ENCODE assay signal across 8 cellular contexts in the genomic region with DNA sequence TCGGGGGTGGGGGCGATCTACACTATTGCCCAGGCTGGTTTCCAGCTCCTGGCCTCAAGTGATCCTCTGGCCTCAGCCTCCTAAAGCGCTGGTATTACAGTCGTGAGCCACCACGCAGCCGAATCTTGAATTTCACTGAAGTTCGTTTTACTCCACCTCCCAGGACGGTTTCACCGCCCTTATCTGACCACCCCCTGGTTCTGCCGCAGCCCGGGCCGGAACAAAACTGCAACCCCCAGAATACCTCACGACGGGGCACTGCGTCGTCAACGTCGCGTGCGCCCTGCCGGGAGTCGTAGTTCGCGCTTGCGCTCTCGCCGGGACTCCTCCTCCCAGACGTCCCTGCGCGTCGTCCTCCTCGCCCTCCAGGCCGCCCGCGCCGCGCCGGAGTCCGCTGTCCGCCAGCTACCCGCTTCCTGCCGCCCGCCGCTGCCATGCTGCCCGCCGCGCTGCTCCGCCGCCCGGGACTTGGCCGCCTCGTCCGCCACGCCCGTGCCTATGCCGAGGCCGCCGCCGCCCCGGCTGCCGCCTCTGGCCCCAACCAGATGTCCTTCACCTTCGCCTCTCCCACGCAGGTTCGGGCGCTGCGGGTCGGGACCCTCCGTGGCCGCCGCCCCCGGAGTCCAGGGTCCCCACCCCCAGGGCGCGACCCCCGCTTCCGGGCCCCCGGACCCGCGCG.
DNase-seq lines count a peak whose midpoint lies in the region; ATAC-seq lines count a peak whose summit lies in the region.

A gene (plus strand): TSS at position 335 of the 679 bp plus-strand sequence. CDS start 100 bp downstream, at position 435.

- DNase-seq in 8988T (peak; percentile 99), NCI-H446 treated with DMSO at 0.1 percent for 48 hours (lab: John Stamatoyannopoulos, UW) (peak; percentile 88), iris pigment epithelial cell (ENCODE audit: low read depth) (peak; percentile 96)
- DNase-seq in central memory CD4-positive, alpha-beta T cell = peak; percentile 83
- DNase-seq in stimulated activated CD4-positive, alpha-beta T cell treated with anti-CD3 and anti-CD28 coated beads, Interleukin-12 subunit alpha, Interleukin-12 subunit beta, amount 100 ng/mL, for 24 hours (ENCODE audit: low read depth in 2 of 2) = peak; percentile 84 to 86

- peak; percentile 49 for ATAC-seq in GM18867 (IDR thresholded peaks at IDR 0.05; ENCODE audit: unreplicated experiment)
- peak; percentile 53 for ATAC-seq in HG03354 (IDR thresholded peaks at IDR 0.05; ENCODE audit: poor library complexity, severe bottlenecking, unreplicated experiment)
- ATAC-seq in activated CD4-positive, CD25-positive, alpha-beta regulatory T cell treated with anti-CD3 and anti-CD28 coated beads, Interleukin-2, amount 50 U/mL, for 24 hours = peak; percentile 79 to 80

Comparison
In these comparisons a context has a peak if more than half of its experiments do, and no peak if none do; other contexts are left out.
1. Peak in every context shown above with its lines: DNase-seq and ATAC-seq.